18 cellular contexts compared by ENCODE assay signal in genomic region chr7:139058963-139059362, GRCh38. TPM values are rescaled to one million over a fixed set of nuclear protein-coding genes. Genes with fewer than 3 reads are reported as not detected.
DNase-seq lines count a peak whose midpoint lies in the region; ATAC-seq and FAIRE-seq lines count a peak whose summit lies in the region.
"Had no signal": no experiment of that assay in that cellular context is flagged by ENCODE, and none has a peak within 500 bp of the region (broad histone marks: within the 10 kb centered on the region; RNA-seq: fewer than 3 reads in every experiment).

No MANE protein-coding gene starts in this region.

- no peak overlapping the region for H3K4me3 Mint-ChIP-seq in activated naive CD4-positive, alpha-beta T cell treated with anti-CD3 and anti-CD28 coated beads, Interleukin-2, amount 10 ng/mL, durations not matched to agents 7 days and 5 days
- H3K4me3 Mint-ChIP-seq in activated naive CD8-positive, alpha-beta T cell treated with anti-CD3 and anti-CD28 coated beads, Interleukin-2, amount 50 U/mL, for 24 hours, result no peak overlapping the region
- H3K4me3 Mint-ChIP-seq: stimulated activated memory B cell treated with anti-CD40 and anti-IgM and Interleukin-4, amounts not matched to agents 10 μg/mL and 1 μg/mL and 100 μg/mL, for 72 hours had no signal

- H3K36me3 Mint-ChIP-seq in activated naive CD4-positive, alpha-beta T cell treated with anti-CD3 and anti-CD28 coated beads, Interleukin-2, amount 10 ng/mL, durations not matched to agents 7 days and 5 days, result peaks cover 68% of the 10 kb centered on the region
- peaks cover 69% of the 10 kb centered on the region for H3K36me3 Mint-ChIP-seq in activated naive CD8-positive, alpha-beta T cell treated with anti-CD3 and anti-CD28 coated beads, Interleukin-2, amount 50 U/mL, for 24 hours (ENCODE audit: low read depth)

- H3K27ac Mint-ChIP-seq in activated naive CD4-positive, alpha-beta T cell treated with anti-CD3 and anti-CD28 coated beads, Interleukin-2, amount 10 ng/mL, durations not matched to agents 7 days and 5 days, result peak overlapping the region; percentile 60
- peak overlapping the region; percentile 74 for H3K27ac Mint-ChIP-seq in activated naive CD8-positive, alpha-beta T cell treated with anti-CD3 and anti-CD28 coated beads, Interleukin-2, amount 50 U/mL, for 24 hours
- H3K27ac Mint-ChIP-seq: stimulated activated memory B cell treated with anti-CD40 and anti-IgM and Interleukin-4, amounts not matched to agents 10 μg/mL and 1 μg/mL and 100 μg/mL, for 72 hours had no signal

- H3K27me3 Mint-ChIP-seq in activated naive CD4-positive, alpha-beta T cell treated with anti-CD3 and anti-CD28 coated beads, Interleukin-2, amount 10 ng/mL, durations not matched to agents 7 days and 5 days, result no peaks in the 10 kb centered on the region
- H3K27me3 Mint-ChIP-seq in activated naive CD8-positive, alpha-beta T cell treated with anti-CD3 and anti-CD28 coated beads, Interleukin-2, amount 50 U/mL, for 24 hours, result no peaks in the 10 kb centered on the region
- H3K27me3 Mint-ChIP-seq: stimulated activated memory B cell treated with anti-CD40 and anti-IgM and Interleukin-4, amounts not matched to agents 10 μg/mL and 1 μg/mL and 100 μg/mL, for 72 hours had no signal

- peaks cover 53% of the 10 kb centered on the region for H3K4me1 Mint-ChIP-seq in activated naive CD4-positive, alpha-beta T cell treated with anti-CD3 and anti-CD28 coated beads, Interleukin-2, amount 10 ng/mL, durations not matched to agents 7 days and 5 days
- peaks cover 69% of the 10 kb centered on the region for H3K4me1 Mint-ChIP-seq in activated naive CD8-positive, alpha-beta T cell treated with anti-CD3 and anti-CD28 coated beads, Interleukin-2, amount 50 U/mL, for 24 hours

- peak; percentile 54 for ATAC-seq in activated naive CD8-positive, alpha-beta T cell treated with anti-CD3 and anti-CD28 coated beads, Interleukin-2, amount 50 U/mL, for 24 hours
- ATAC-seq in left cardiac atrium (peak; percentile 27 to 83), GM21515 (IDR thresholded peaks at IDR 0.05; ENCODE audit: unreplicated experiment) (no peak)
- ATAC-seq: esophagus mucosa; GM12878; stimulated activated memory B cell treated with anti-CD40 and anti-IgM and Interleukin-4, amounts not matched to agents 10 μg/mL and 1 μg/mL and 100 μg/mL, for 72 hours had no signal

- intact Hi-C loops in left cardiac atrium (cut with DNase I), result no loop called here

- FAIRE-seq in GM19239 (lab: Jason Lieb, UNC), result no peak
- FAIRE-seq: GM12878 had no signal

- CTCF ChIA-PET in activated naive CD4-positive, alpha-beta T cell treated with anti-CD3 and anti-CD28 coated beads, Interleukin-2, amount 10 ng/mL, durations not matched to agents 7 days and 5 days (lab: Charles Lee), result interaction anchor here (0.6 to 9.0 kb wide), 4 partner anchors 8 to 42 kb away, joined by 4 to 53 read pairs (median 6); no protein-coding TSS in a partner anchor

- DNase-seq in activated naive CD4-positive, alpha-beta T cell treated with anti-CD3 and anti-CD28 coated beads, Interleukin-2, amount 10 ng/mL, durations not matched to agents 7 days and 5 days, result no peak
- DNase-seq in activated naive CD4-positive, alpha-beta T cell treated with anti-CD3 and anti-CD28 coated beads, Interleukin-2, amount 50 U/mL, for 16 hours, result no peak
- DNase-seq in activated naive CD8-positive, alpha-beta T cell treated with anti-CD3 and anti-CD28 coated beads, Interleukin-2, amount 50 U/mL, for 24 hours, result no peak
- DNase-seq in left cardiac atrium (no peak), stromal cell of bone marrow (ENCODE audit: low read depth) (peak; percentile 36), germinal center (ENCODE audit: low spot score) (no peak), GM19239 (ENCODE audit: insufficient read length, low spot score) (no peak)
- DNase-seq: activated CD4-positive, CD25-positive, alpha-beta regulatory T cell; activated effector memory CD4-positive, alpha-beta T cell treated with Interleukin-2 at 50 U/mL for 16 hours; DND-41; HCEC 1CT; NCI-H2171 treated with DMSO at 0.1 percent for 48 hours; OCI-M1; stimulated activated CD4-positive, alpha-beta T cell treated with anti-CD3 and anti-CD28 coated beads, Interleukin-2, amount 100 ng/mL, for 48 hours had no signal

- no peaks in the 10 kb centered on the region for H3K9me3 Mint-ChIP-seq in activated naive CD4-positive, alpha-beta T cell treated with anti-CD3 and anti-CD28 coated beads, Interleukin-2, amount 10 ng/mL, durations not matched to agents 7 days and 5 days
- H3K9me3 Mint-ChIP-seq in activated naive CD8-positive, alpha-beta T cell treated with anti-CD3 and anti-CD28 coated beads, Interleukin-2, amount 50 U/mL, for 24 hours, result no peaks in the 10 kb centered on the region
- H3K9me3 Mint-ChIP-seq: stimulated activated memory B cell treated with anti-CD40 and anti-IgM and Interleukin-4, amounts not matched to agents 10 μg/mL and 1 μg/mL and 100 μg/mL, for 72 hours had no signal

RNA-seq across cellular contexts. Expression of gene ZC3HAV1L, which starts 23.1 kb away (rescaled TPM):
- total RNA-seq in left cardiac atrium, result 1 to 10 TPM; 4.8 to 7.3 TPM

RNA-seq across cellular contexts. Expression of gene ZC3HAV1, which starts 50.6 kb away (rescaled TPM):
- total RNA-seq in left cardiac atrium, result 10 to 100 TPM; 12.1 to 16.4 TPM
